Comparison of ENCODE assay signal across 8 cellular contexts in genomic region chr6:118893882-118894424, GRCh38. TPM values are rescaled to one million over a fixed set of nuclear protein-coding genes. Genes with fewer than 3 reads are reported as not detected.
DNase-seq lines count a peak whose midpoint lies in the region; ATAC-seq and TF ChIP-seq lines count a peak whose summit lies in the region.

ASF1A (plus strand) TSS chr6:118894152; CDS start chr6:118894414, 262 bp downstream.

- peak within 1 kb of the TSS; percentile 99 for H3K27ac Mint-ChIP-seq in CD8-positive, alpha-beta T cell
- peak within 1 kb of the TSS; percentile 98 for H3K27ac Mint-ChIP-seq in activated CD4-positive, alpha-beta memory T cell treated with anti-CD3 and anti-CD28 coated beads for 36 hours

- H3K4me3 ChIP-seq in CD8-positive, alpha-beta T cell (ENCODE audit: low read depth, low read length), result peak within 1 kb of the TSS; percentile 82
- peak within 1 kb of the TSS; percentile 59 to 96 (median 86) for H3K4me3 ChIP-seq in dorsolateral prefrontal cortex
- H3K4me3 ChIP-seq in right lobe of liver, result peak within 1 kb of the TSS; percentile 83 to 89 (median 87)

- intact Hi-C loops in CD8-positive, alpha-beta T cell (cut with DNase I, micrococcal nuclease), result loop anchor here (1.0 to 10.0 kb wide), 18 partner anchors 11 to 1339 kb away; partner anchors contain the start of genes CEP85L (in 2 of the 2), FAM184A (in 2 of the 2), MAN1A1 (in 2 of the 2) and MCM9 (in 2 of the 2)
- intact Hi-C loops in activated CD4-positive, alpha-beta memory T cell treated with anti-CD3 and anti-CD28 coated beads for 36 hours (cut with micrococcal nuclease), result loop anchor here (1.0 to 10.0 kb wide), 11 partner anchors 40 to 1409 kb away; partner anchors contain the start of genes CEP85L, DCBLD1 and MAN1A1
- intact Hi-C loops in dorsolateral prefrontal cortex (cut with DNase I) (loop anchor here (1.0 to 10.0 kb wide), 6 partner anchors 40 to 1289 kb away; partner anchors contain the start of genes CEP85L (in 2 of the 2), FAM184A (in 1 of the 2), GOPC (in 1 of the 2) and MCM9 (in 1 of the 2)), right lobe of liver (cut with DNase I) (no loop called here)

- no peak for TF ChIP-seq CTCF in CD8-positive, alpha-beta T cell (IDR thresholded peaks at IDR 0.05)
- TF ChIP-seq CTCF in dorsolateral prefrontal cortex (IDR thresholded peaks at IDR 0.05 in 54 of 56, conservative IDR thresholded peaks at IDR 0.05 in 2 of 56; ENCODE audit: low read depth in 1 of 56, partially characterized antibody in 56 of 56) (peak; percentile 37 to 88 (median 62)), right lobe of liver (IDR thresholded peaks at IDR 0.05) (peak; percentile 48 to 62 (median 56))

- WGBS in right lobe of liver (ENCODE audit: insufficient coverage, low coverage, low lambda C conversion rate, missing lambda C conversion rate), result 1% methylated on average over 43 of the region's 48 CpGs

- peak within 1 kb of the TSS; percentile 79 for H3K27ac ChIP-seq in CD8-positive, alpha-beta T cell (ENCODE audit: low read depth, low read length)
- peak within 1 kb of the TSS; percentile 75 to 99 (median 95) for H3K27ac ChIP-seq in dorsolateral prefrontal cortex
- H3K27ac ChIP-seq in right lobe of liver, result peak within 1 kb of the TSS; percentile 85 to 95 (median 92)

- H3K9me3 ChIP-seq in CD8-positive, alpha-beta T cell (ENCODE audit: low read length), result no peaks in the 10 kb centered on the region
- no peaks in the 10 kb centered on the region for H3K9me3 ChIP-seq in right lobe of liver

- peak within 1 kb of the TSS; percentile 93 for H3K4me3 Mint-ChIP-seq in CD8-positive, alpha-beta T cell
- H3K4me3 Mint-ChIP-seq in activated CD4-positive, alpha-beta memory T cell treated with anti-CD3 and anti-CD28 coated beads for 36 hours, result peak within 1 kb of the TSS; percentile 88

- no peaks in the 10 kb centered on the region for H3K27me3 Mint-ChIP-seq in CD8-positive, alpha-beta T cell (ENCODE audit: low read depth)
- H3K27me3 Mint-ChIP-seq in activated CD4-positive, alpha-beta memory T cell treated with anti-CD3 and anti-CD28 coated beads for 36 hours, result peaks cover 1% of the 10 kb centered on the region

- POLR2A ChIA-PET in CD8-positive, alpha-beta T cell (lab: Charles Lee), result interaction anchor here (0.6 to 5.3 kb wide), 17 partner anchors 15 to 1345 kb away, joined by 3 to 33 read pairs (median 4); partner anchors contain the start of genes FAM184A and MCM9
- POLR2A ChIA-PET in activated CD4-positive, alpha-beta memory T cell treated with anti-CD3 and anti-CD28 coated beads for 36 hours (lab: Charles Lee), result interaction anchor here (0.6 to 2.1 kb wide), 5 partner anchors 41 to 243 kb away, joined by 3 to 10 read pairs (median 4); partner anchors contain the start of genes CEP85L and MCM9

- no peaks in the 10 kb centered on the region for H3K27me3 ChIP-seq in CD8-positive, alpha-beta T cell (ENCODE audit: insufficient read depth, low read length)
- H3K27me3 ChIP-seq in dorsolateral prefrontal cortex, result no peaks in the 10 kb centered on the region
- no peaks in the 10 kb centered on the region for H3K27me3 ChIP-seq in right lobe of liver

- no peaks in the 10 kb centered on the region for H3K9me3 Mint-ChIP-seq in CD8-positive, alpha-beta T cell
- no peaks in the 10 kb centered on the region for H3K9me3 Mint-ChIP-seq in activated CD4-positive, alpha-beta memory T cell treated with anti-CD3 and anti-CD28 coated beads for 36 hours

- DNase-seq in CD8-positive, alpha-beta T cell, result peak; percentile 90 to 98 (median 94)
- DNase-seq in HK-2 (ENCODE audit: unreplicated experiment), result peak; percentile 97
- DNase-seq in NCI-H82 treated with DMSO at 0.1 percent for 48 hours (lab: John Stamatoyannopoulos, UW; ENCODE audit: unreplicated experiment), result peak; percentile 96
- DNase-seq in activated CD4-positive, alpha-beta memory T cell treated with anti-CD3 and anti-CD28 coated beads for 36 hours, result peak; percentile 98
- DNase-seq in dorsolateral prefrontal cortex, result peak; percentile 85 to 97 (median 97)
- DNase-seq in right lobe of liver, result peak; percentile 95 to 98 (median 97)
- peak; percentile 91 to 92 for DNase-seq in stimulated activated CD4-positive, alpha-beta T cell treated with anti-CD3 and anti-CD28 coated beads, Interleukin-4, amount 100 ng/mL, for 48 hours (ENCODE audit: low read depth in 2 of 2)

- peak; percentile 90 for TF ChIP-seq POLR2A in right lobe of liver (IDR thresholded peaks at IDR 0.05)

- H3K36me3 Mint-ChIP-seq in CD8-positive, alpha-beta T cell, result peaks cover 23% of the 10 kb centered on the region
- peaks cover 9% of the 10 kb centered on the region for H3K36me3 Mint-ChIP-seq in activated CD4-positive, alpha-beta memory T cell treated with anti-CD3 and anti-CD28 coated beads for 36 hours

- H3K36me3 ChIP-seq in CD8-positive, alpha-beta T cell (ENCODE audit: insufficient read depth, low read length), result no peaks in the 10 kb centered on the region
- H3K36me3 ChIP-seq in right lobe of liver, result no peaks in the 10 kb centered on the region

- ATAC-seq in CD8-positive, alpha-beta T cell, result peak; percentile 76
- ATAC-seq in GM19452 (IDR thresholded peaks at IDR 0.05; ENCODE audit: unreplicated experiment) (peak; percentile 56), right lobe of liver (peak; percentile 90 to 95 (median 91))

- CTCF ChIA-PET in CD8-positive, alpha-beta T cell (lab: Charles Lee), result interaction anchor here (1.0 to 3.9 kb wide), 4 partner anchors 12 to 215 kb away, joined by 3 to 25 read pairs (median 5); no protein-coding TSS in a partner anchor
- CTCF ChIA-PET in activated CD4-positive, alpha-beta memory T cell treated with anti-CD3 and anti-CD28 coated beads for 36 hours (lab: Charles Lee), result interaction anchor here (0.7 to 1.4 kb wide), 4 partner anchors 12 to 216 kb away, joined by 3 to 7 read pairs (median 5); no protein-coding TSS in a partner anchor

- peaks cover 66% of the 10 kb centered on the region for H3K4me1 Mint-ChIP-seq in CD8-positive, alpha-beta T cell (ENCODE audit: low read depth)
- H3K4me1 Mint-ChIP-seq in activated CD4-positive, alpha-beta memory T cell treated with anti-CD3 and anti-CD28 coated beads for 36 hours (ENCODE audit: low read depth), result peaks cover 51% of the 10 kb centered on the region

- H3K4me1 ChIP-seq in CD8-positive, alpha-beta T cell (ENCODE audit: insufficient read depth, low read length), result peaks cover 60% of the 10 kb centered on the region
- peaks cover 0 to 17% (median 3%) of the 10 kb centered on the region in 4 donors for H3K4me1 ChIP-seq in right lobe of liver

RNA-seq across cellular contexts. Expression of gene ASF1A, which starts in this region (rescaled TPM):
- total RNA-seq in CD8-positive, alpha-beta T cell, result 10 to 100 TPM; 15.6 to 17.1 TPM
- 10 to 100 TPM; 32.5 to 32.7 TPM for total RNA-seq in activated CD4-positive, alpha-beta memory T cell treated with anti-CD3 and anti-CD28 coated beads for 36 hours
- total RNA-seq in dorsolateral prefrontal cortex, result 10 to 100 TPM; 14.8 to 32.4 (median 23.9) TPM
- total RNA-seq in right lobe of liver, result 10 to 100 TPM in 2 of 6 experiments, 1 to 10 TPM in 4; 5.8 to 15.3 (median 8.3) TPM

Comparison
In these comparisons a context has a peak if more than half of its experiments do, and no peak if none do; other contexts are left out.
1. Peak in every context shown above with its lines: DNase-seq, ATAC-seq, H3K4me3 ChIP-seq and H3K27ac ChIP-seq.
2. intact Hi-C loops: an anchor here in CD8-positive, alpha-beta T cell (1.0 to 10.0 kb wide), activated CD4-positive, alpha-beta memory T cell treated with anti-CD3 and anti-CD28 coated beads for 36 hours (1.0 to 10.0 kb wide) and dorsolateral prefrontal cortex (1.0 to 10.0 kb wide); none called in right lobe of liver.